ENCODE assay signal across 21 cellular contexts in the genomic region with DNA sequence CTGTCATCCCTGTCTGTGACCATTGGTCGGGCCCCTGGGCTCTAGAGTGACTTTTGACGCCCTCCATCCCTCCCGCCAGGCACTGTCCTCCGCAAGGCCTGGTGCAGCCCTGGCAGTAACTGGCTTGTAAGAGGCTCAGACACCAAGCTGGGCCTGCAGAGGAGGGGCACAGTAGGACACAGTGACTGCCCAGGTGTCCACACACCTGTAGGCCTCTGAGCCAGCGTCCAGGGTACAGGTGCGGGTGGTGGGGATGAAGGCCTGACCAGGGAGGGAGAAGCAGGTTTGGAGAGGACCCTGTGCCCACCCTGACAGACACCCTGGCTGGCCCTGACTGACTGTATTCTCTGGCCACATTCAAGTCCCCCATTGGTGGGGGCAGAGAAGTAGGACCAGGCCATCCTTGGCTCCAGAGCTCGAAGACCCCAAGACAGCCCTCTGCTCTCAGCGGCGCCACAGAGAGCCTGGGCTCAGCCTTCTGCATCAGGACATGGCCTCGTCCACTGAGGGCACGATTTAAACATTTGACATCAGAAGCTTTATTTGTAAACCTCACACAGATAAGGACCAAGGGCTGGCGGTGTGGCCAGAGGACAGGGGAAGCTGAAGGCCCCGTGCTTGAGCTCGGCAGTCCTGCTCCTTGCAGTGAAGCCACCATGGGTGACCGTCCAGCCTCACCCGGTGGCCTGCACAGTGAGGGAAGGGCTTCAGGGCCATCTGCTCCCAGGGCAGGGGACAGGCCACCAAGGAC. TPM values are rescaled to one million over a fixed set of nuclear protein-coding genes. Genes with fewer than 3 reads are reported as not detected.
DNase-seq lines count a peak whose midpoint lies in the region; ATAC-seq, FAIRE-seq and TF ChIP-seq lines count a peak whose summit lies in the region.
"Had no signal": no experiment of that assay in that cellular context is flagged by ENCODE, and none has a peak within 500 bp of the region (broad histone marks: within the 10 kb centered on the region; RNA-seq: fewer than 3 reads in every experiment).

No MANE protein-coding gene starts in this region.

- peaks cover 18 to 45% of the 10 kb centered on the region in 2 experiments for H3K36me3 ChIP-seq in HepG2 (replicated peaks in 1 of 2; ENCODE audit: control insufficient read depth in 1 of 2, insufficient read depth in 2 of 2, low read length in 2 of 2)
- peaks cover 19 to 77% (median 58%) of the 10 kb centered on the region in 4 donors for H3K36me3 ChIP-seq in upper lobe of left lung

- no peaks in the 10 kb centered on the region for H3K79me2 ChIP-seq in HepG2 (ENCODE audit: insufficient read depth, low read length)

- in situ Hi-C loops in HepG2 (cut with HindIII; ENCODE audit: extremely low pct_ligation_motif_present, low pct_unique_long_range_greater_than_20kb): no loop called here

- no peak overlapping the region for H2AFZ ChIP-seq in HepG2 (ENCODE audit: low read length)

- peaks cover 34% of the 10 kb centered on the region for H3K36me3 Mint-ChIP-seq in activated naive CD4-positive, alpha-beta T cell treated with anti-CD3 and anti-CD28 coated beads, Interleukin-2, amount 10 ng/mL, durations not matched to agents 7 days and 5 days
- H3K36me3 Mint-ChIP-seq in activated naive CD4-positive, alpha-beta T cell treated with anti-CD3 and anti-CD28 coated beads, Interleukin-2, amount 50 U/mL, for 72 hours: peaks cover under 1 to 7% of the 10 kb centered on the region in 2 donors
- peaks cover 8% of the 10 kb centered on the region for H3K36me3 Mint-ChIP-seq in chondrocyte (ENCODE audit: low read depth)

- TF ChIP-seq POLR2A in HepG2 (IDR thresholded peaks at IDR 0.05; ENCODE audit: insufficient read depth in 1 of 2, low read depth in 2 of 2, low read length in 2 of 2): no peak
- TF ChIP-seq POLR2A in upper lobe of left lung (IDR thresholded peaks at IDR 0.05): no peak

- POLR2A ChIA-PET in HepG2 (lab: Yijun Ruan, JAX): no interaction called here

- no peak for ATAC-seq in activated naive CD4-positive, alpha-beta T cell treated with anti-CD3 and anti-CD28 coated beads, Interleukin-2, amount 50 U/mL, for 72 hours
- no peak for ATAC-seq in HepG2
- no peak for ATAC-seq in upper lobe of left lung (ENCODE audit: low FRiP score in 2 of 2)
- ATAC-seq in HG03139 (IDR thresholded peaks at IDR 0.05; ENCODE audit: unreplicated experiment): no peak
- ATAC-seq: activated CD8-positive, alpha-beta T cell treated with anti-CD3 and anti-CD28 coated beads, Interleukin-2, amount 10 ng/mL, durations not matched to agents 7 days and 5 days had no signal

- H3K9me3 Mint-ChIP-seq in activated naive CD4-positive, alpha-beta T cell treated with anti-CD3 and anti-CD28 coated beads, Interleukin-2, amount 10 ng/mL, durations not matched to agents 7 days and 5 days: no peaks in the 10 kb centered on the region
- no peaks in the 10 kb centered on the region for H3K9me3 Mint-ChIP-seq in activated naive CD4-positive, alpha-beta T cell treated with anti-CD3 and anti-CD28 coated beads, Interleukin-2, amount 50 U/mL, for 72 hours
- H3K9me3 Mint-ChIP-seq in chondrocyte (ENCODE audit: low read depth): no peaks in the 10 kb centered on the region
- H3K9me3 Mint-ChIP-seq: CD4-positive, CD25-positive, alpha-beta regulatory T cell; IgD-negative memory B cell had no signal

- H3K4me3 Mint-ChIP-seq in activated naive CD4-positive, alpha-beta T cell treated with anti-CD3 and anti-CD28 coated beads, Interleukin-2, amount 10 ng/mL, durations not matched to agents 7 days and 5 days: no peak overlapping the region
- H3K4me3 Mint-ChIP-seq in chondrocyte (ENCODE audit: unreplicated experiment): no peak overlapping the region
- H3K4me3 Mint-ChIP-seq: activated CD8-positive, alpha-beta T cell treated with anti-CD3 and anti-CD28 coated beads, Interleukin-2, amount 10 ng/mL, durations not matched to agents 7 days and 5 days; IgD-negative memory B cell had no signal

- BruUV-seq in HepG2 (replicated peaks; lab: Mats Ljungman, UMichigan): TSS peak; percentile 28

- TF ChIP-seq EP300 in HepG2 (IDR thresholded peaks at IDR 0.05; ENCODE audit: low read depth in 2 of 2, low read length in 2 of 2): no peak
- no peak for TF ChIP-seq EP300 in HepG2 (CRISPR knock-in tag; IDR thresholded peaks at IDR 0.05; ENCODE audit: borderline replicate concordance)
- no peak for TF ChIP-seq EP300 in upper lobe of left lung (IDR thresholded peaks at IDR 0.05)

- no peak for FAIRE-seq in HepG2 (lab: Jason Lieb, UNC)
- no peak for FAIRE-seq in HTR-8/SVneo (lab: Jason Lieb, UNC)
- FAIRE-seq: GM12892 had no signal

- H3K4me1 Mint-ChIP-seq in activated naive CD4-positive, alpha-beta T cell treated with anti-CD3 and anti-CD28 coated beads, Interleukin-2, amount 10 ng/mL, durations not matched to agents 7 days and 5 days: no peaks in the 10 kb centered on the region
- H3K4me1 Mint-ChIP-seq in chondrocyte (ENCODE audit: low read depth): peaks cover 46% of the 10 kb centered on the region
- H3K4me1 Mint-ChIP-seq: IgD-negative memory B cell had no signal

- no peak for DNase-seq in activated naive CD4-positive, alpha-beta T cell treated with anti-CD3 and anti-CD28 coated beads, Interleukin-2, amount 10 ng/mL, durations not matched to agents 7 days and 5 days
- no peak for DNase-seq in activated naive CD4-positive, alpha-beta T cell treated with anti-CD3 and anti-CD28 coated beads, Interleukin-2, amount 50 U/mL, for 72 hours (ENCODE audit: low spot score in 2 of 2)
- no peak for DNase-seq in chondrocyte (ENCODE audit: low spot score)
- no peak for DNase-seq in HepG2 (ENCODE audit: low spot score)
- DNase-seq in upper lobe of left lung: no peak
- DNase-seq in HTR-8/SVneo (ENCODE audit: insufficient read length, low spot score): no peak
- DNase-seq in activated CD4-positive, alpha-beta T cell treated with anti-CD3 and anti-CD28 coated beads for 4 hours: no peak
- DNase-seq: activated CD8-positive, alpha-beta T cell treated with anti-CD3 and anti-CD28 coated beads, Interleukin-2, amount 10 ng/mL, durations not matched to agents 7 days and 5 days; CD4-positive, CD25-positive, alpha-beta regulatory T cell; HCEC 1CT; hypothalamus; NCI-H1105; NCI-H748 treated with DMSO at 0.1 percent for 48 hours; Peyer's patch; stimulated activated CD4-positive, alpha-beta T cell treated with anti-CD3 and anti-CD28 coated beads, Interleukin-15, amount 100 ng/mL, for 24 hours; substantia nigra; WERI-Rb-1 had no signal

- TF ChIP-seq CTCF in chondrocyte (IDR thresholded peaks at IDR 0.05): no peak
- no peak for TF ChIP-seq CTCF in HepG2 (CRISPR knock-in tag; IDR thresholded peaks at IDR 0.05)
- no peak for TF ChIP-seq CTCF in upper lobe of left lung (IDR thresholded peaks at IDR 0.05)

- TF ChIP-seq RAD21 in HepG2 (CRISPR knock-in tag; IDR thresholded peaks at IDR 0.05): no peak

- no peak overlapping the region for H3K4me3 ChIP-seq in HepG2 (replicated peaks in 1 of 3; ENCODE audit: insufficient read depth in 1 of 3, low read depth in 2 of 3, low read length in 3 of 3)
- H3K4me3 ChIP-seq in upper lobe of left lung: no peak overlapping the region
- H3K4me3 ChIP-seq: Peyer's patch, prostate gland had no signal

- H3K9ac ChIP-seq in HepG2 (ENCODE audit: insufficient read depth, low read depth, low read length): no peak overlapping the region

- H3K27me3 ChIP-seq in HepG2 (ENCODE audit: control insufficient read depth in 1 of 2, insufficient read depth in 2 of 2, low read length in 2 of 2) (no peaks in the 10 kb centered on the region), upper lobe of left lung (no peaks in the 10 kb centered on the region)
- H3K27me3 ChIP-seq: Peyer's patch had no signal

- no peaks in the 10 kb centered on the region for H4K20me1 ChIP-seq in HepG2 (ENCODE audit: insufficient read depth, low read length)

- H3K4me1 ChIP-seq in HepG2 (ENCODE audit: insufficient read depth, low read length) (peaks cover 19% of the 10 kb centered on the region), upper lobe of left lung (peaks cover 6 to 9% (median 7%) of the 10 kb centered on the region in 4 donors)
- H3K4me1 ChIP-seq: prostate gland had no signal

- no peak overlapping the region for H3K27ac ChIP-seq in HepG2 (ENCODE audit: extremely low read length, insufficient read depth, low read length)
- peak overlapping the region in 3 of 4 donors; percentile 24 to 62 (median 29) for H3K27ac ChIP-seq in upper lobe of left lung
- H3K27ac ChIP-seq: WERI-Rb-1 had no signal

- CTCF ChIA-PET in activated naive CD4-positive, alpha-beta T cell treated with anti-CD3 and anti-CD28 coated beads, Interleukin-2, amount 10 ng/mL, durations not matched to agents 7 days and 5 days (lab: Charles Lee): interaction anchor here (0.5 kb wide), 1 partner anchor 175 kb away, joined by 3 read pairs; no protein-coding TSS in a partner anchor
- CTCF ChIA-PET in HepG2 (lab: Yijun Ruan, JAX; ENCODE audit: low intra/inter-chr PET ratio, low total read pairs): no interaction called here

- 96% methylated on average over 14 of the region's 16 CpGs for WGBS in HepG2 (ENCODE audit: low lambda C conversion rate)
- 91 to 96% methylated on average over 9 to 16 of the region's 16 CpGs for WGBS in upper lobe of left lung, 2 donors

- H3K9me3 ChIP-seq in HepG2 (ENCODE audit: low read length): no peaks in the 10 kb centered on the region
- H3K9me3 ChIP-seq in upper lobe of left lung: no peaks in the 10 kb centered on the region
- H3K9me3 ChIP-seq: Peyer's patch, prostate gland had no signal

- intact Hi-C loops in HepG2 (cut with micrococcal nuclease; ENCODE audit: unreplicated experiment): no loop called here

- H3K27ac Mint-ChIP-seq in activated naive CD4-positive, alpha-beta T cell treated with anti-CD3 and anti-CD28 coated beads, Interleukin-2, amount 10 ng/mL, durations not matched to agents 7 days and 5 days: peak overlapping the region; percentile 73
- peak overlapping the region in 1 of 2 donors; percentile 68 for H3K27ac Mint-ChIP-seq in activated naive CD4-positive, alpha-beta T cell treated with anti-CD3 and anti-CD28 coated beads, Interleukin-2, amount 50 U/mL, for 72 hours
- H3K27ac Mint-ChIP-seq in chondrocyte (ENCODE audit: unreplicated experiment): peak overlapping the region; percentile 98
- H3K27ac Mint-ChIP-seq: activated CD8-positive, alpha-beta T cell treated with anti-CD3 and anti-CD28 coated beads, Interleukin-2, amount 10 ng/mL, durations not matched to agents 7 days and 5 days had no signal

- H3K27me3 Mint-ChIP-seq in activated naive CD4-positive, alpha-beta T cell treated with anti-CD3 and anti-CD28 coated beads, Interleukin-2, amount 10 ng/mL, durations not matched to agents 7 days and 5 days: no peaks in the 10 kb centered on the region
- no peaks in the 10 kb centered on the region for H3K27me3 Mint-ChIP-seq in chondrocyte (ENCODE audit: low read depth)
- H3K27me3 Mint-ChIP-seq: CD4-positive, CD25-positive, alpha-beta regulatory T cell; IgD-negative memory B cell had no signal

- H3K4me2 ChIP-seq in HepG2 (ENCODE audit: low read depth, low read length): no peak overlapping the region

RNA-seq across cellular contexts. Expression of a gene that starts 31.4 kb away (rescaled TPM):
- 10 to 100 TPM; 33.9 to 50.5 TPM for total RNA-seq in activated naive CD4-positive, alpha-beta T cell treated with anti-CD3 and anti-CD28 coated beads, Interleukin-2, amount 50 U/mL, for 72 hours
- 36.0 to 46.6 TPM (median 36.8 TPM) in 3 replicates for total RNA-seq in chondrocyte
- total RNA-seq in HepG2 (2016; rRNA removed; fragmentation: Illumina TruSeq; extraction: Trizol): 31.6 and 31.9 TPM in 2 replicates
- 9.2 and 10.5 TPM in 2 replicates for total RNA-seq in HepG2 (2016; cell fraction: cytosol; rRNA removed; fragmentation: Illumina TruSeq; extraction: Trizol; ENCODE audit: low read depth)
- 23.6 and 33.0 TPM in 2 replicates for total RNA-seq in HepG2 (2016; cell fraction: insoluble cytoplasmic fraction; rRNA removed; fragmentation: Illumina TruSeq; extraction: Trizol)
- 9.1 and 9.4 TPM in 2 replicates for total RNA-seq in HepG2 (2016; cell fraction: membrane; rRNA removed; fragmentation: Illumina TruSeq; extraction: Trizol)
- total RNA-seq in HepG2 (2016; cell fraction: nucleus; rRNA removed; fragmentation: Illumina TruSeq; extraction: Trizol): 42.7 and 45.7 TPM in 2 replicates
- polyA plus RNA-seq in HepG2 (2011; rRNA removed): 56.1 and 59.4 TPM in 2 replicates
- 22.8 and 28.5 TPM in 2 replicates for polyA plus RNA-seq in HepG2 (2011; cell fraction: cytosol; rRNA removed)
- 197 and 240 TPM in 2 replicates for polyA plus RNA-seq in HepG2 (2011; cell fraction: nucleus; rRNA removed)
- polyA plus RNA-seq in HepG2 (2012): 26.0 and 29.4 TPM in 2 replicates
- polyA plus RNA-seq in HepG2 (2016; cell fraction: cytosol; fragmentation: Illumina TruSeq; extraction: Trizol; ENCODE audit: low read depth): 2.5 and 3.3 TPM in 2 replicates
- 30.7 and 39.2 TPM in 2 replicates for polyA plus RNA-seq in HepG2 (2016; cell fraction: insoluble cytoplasmic fraction; fragmentation: Illumina TruSeq; extraction: Trizol; ENCODE audit: low read depth)
- 6.2 and 7.6 TPM in 2 replicates for polyA plus RNA-seq in HepG2 (2016; cell fraction: membrane; fragmentation: Illumina TruSeq; extraction: Trizol; ENCODE audit: low read depth)
- polyA plus RNA-seq in HepG2 (2016; cell fraction: nucleus; fragmentation: Illumina TruSeq; extraction: Trizol; ENCODE audit: insufficient read depth, low read depth): 66.3 and 80.1 TPM in 2 replicates
- 22.5 and 39.0 TPM in 2 replicates for polyA minus RNA-seq in HepG2 (2011; rRNA and poly(A)+ RNA removed; ENCODE audit: low replicate concordance)
- 15.4 and 16.6 TPM in 2 replicates for polyA minus RNA-seq in HepG2 (2011; cell fraction: cytosol; rRNA and poly(A)+ RNA removed)
- 108 and 114 TPM in 2 replicates for polyA minus RNA-seq in HepG2 (2011; cell fraction: nucleus; rRNA and poly(A)+ RNA removed)
- 100 to 1,000 TPM in 1 of 6 donors, 10 to 100 TPM in 5; 40.4 to 107 (median 48.4) TPM for total RNA-seq in upper lobe of left lung

RNA-seq across cellular contexts. Expression of a gene that starts 38.4 kb away (rescaled TPM):
- total RNA-seq in activated naive CD4-positive, alpha-beta T cell treated with anti-CD3 and anti-CD28 coated beads, Interleukin-2, amount 50 U/mL, for 72 hours: 1 to 10 TPM; 2.4 to 4.9 TPM
- total RNA-seq in chondrocyte (2.6 to 6.0 TPM (median 5.4 TPM) in 3 replicates), HepG2 (2016; rRNA removed; fragmentation: Illumina TruSeq; extraction: Trizol) (0.21 and 0.33 TPM in 2 replicates), upper lobe of left lung (10 to 100 TPM in 1 of 6 donors, 1 to 10 TPM in 5; 4.4 to 11.6 (median 7.4) TPM)
- total RNA-seq in HepG2 (2016; cell fraction: cytosol; rRNA removed; fragmentation: Illumina TruSeq; extraction: Trizol; ENCODE audit: low read depth): 0.97 and 1.2 TPM in 2 replicates
- 0.16 and 0.22 TPM in 2 replicates for total RNA-seq in HepG2 (2016; cell fraction: insoluble cytoplasmic fraction; rRNA removed; fragmentation: Illumina TruSeq; extraction: Trizol)
- total RNA-seq in HepG2 (2016; cell fraction: membrane; rRNA removed; fragmentation: Illumina TruSeq; extraction: Trizol): 0.77 and 1.3 TPM in 2 replicates
- 0.12 and 0.13 TPM in 2 replicates for total RNA-seq in HepG2 (2016; cell fraction: nucleus; rRNA removed; fragmentation: Illumina TruSeq; extraction: Trizol)
- polyA plus RNA-seq in HepG2 (2011; rRNA removed): 1.9 and 2.5 TPM in 2 replicates
- polyA plus RNA-seq in HepG2 (2011; cell fraction: cytosol; rRNA removed): 0.96 and 1.0 TPM in 2 replicates
- 1.5 and 1.6 TPM in 2 replicates for polyA plus RNA-seq in HepG2 (2011; cell fraction: nucleus; rRNA removed)
- polyA plus RNA-seq in HepG2 (2012): 0.58 and 1.1 TPM in 2 replicates
- 0.79 and 1.7 TPM in 2 replicates for polyA plus RNA-seq in HepG2 (2016; cell fraction: cytosol; fragmentation: Illumina TruSeq; extraction: Trizol; ENCODE audit: low read depth)
- 0.34 and 0.50 TPM in 2 replicates for polyA plus RNA-seq in HepG2 (2016; cell fraction: insoluble cytoplasmic fraction; fragmentation: Illumina TruSeq; extraction: Trizol; ENCODE audit: low read depth)
- polyA plus RNA-seq in HepG2 (2016; cell fraction: membrane; fragmentation: Illumina TruSeq; extraction: Trizol; ENCODE audit: low read depth): 1.0 and 1.3 TPM in 2 replicates
- 0.42 and 0.67 TPM in 2 replicates for polyA plus RNA-seq in HepG2 (2016; cell fraction: nucleus; fragmentation: Illumina TruSeq; extraction: Trizol; ENCODE audit: insufficient read depth, low read depth)
- 0.72 and 0.86 TPM in 2 replicates for polyA minus RNA-seq in HepG2 (2011; rRNA and poly(A)+ RNA removed; ENCODE audit: low replicate concordance)
- 0.69 and 0.70 TPM in 2 replicates for polyA minus RNA-seq in HepG2 (2011; cell fraction: cytosol; rRNA and poly(A)+ RNA removed)
- 0.77 and 1.6 TPM in 2 replicates for polyA minus RNA-seq in HepG2 (2011; cell fraction: nucleus; rRNA and poly(A)+ RNA removed)

RNA-seq across cellular contexts. Expression of a gene that starts 55.1 kb away (rescaled TPM):
- total RNA-seq in activated naive CD4-positive, alpha-beta T cell treated with anti-CD3 and anti-CD28 coated beads, Interleukin-2, amount 50 U/mL, for 72 hours: 10 to 100 TPM; 25.3 to 27.8 TPM
- total RNA-seq in chondrocyte (21.2 to 28.4 TPM (median 26.0 TPM) in 3 replicates), HepG2 (2016; rRNA removed; fragmentation: Illumina TruSeq; extraction: Trizol) (39.7 and 57.4 TPM in 2 replicates), upper lobe of left lung (10 to 100 TPM in 5 of 6 donors, 1 to 10 TPM in 1; 3.1 to 73.1 (median 38.9) TPM)
- total RNA-seq in HepG2 (2016; cell fraction: cytosol; rRNA removed; fragmentation: Illumina TruSeq; extraction: Trizol; ENCODE audit: low read depth): 33.2 and 40.3 TPM in 2 replicates
- 40.0 and 62.7 TPM in 2 replicates for total RNA-seq in HepG2 (2016; cell fraction: insoluble cytoplasmic fraction; rRNA removed; fragmentation: Illumina TruSeq; extraction: Trizol)
- total RNA-seq in HepG2 (2016; cell fraction: membrane; rRNA removed; fragmentation: Illumina TruSeq; extraction: Trizol): 45.7 and 54.6 TPM in 2 replicates
- total RNA-seq in HepG2 (2016; cell fraction: nucleus; rRNA removed; fragmentation: Illumina TruSeq; extraction: Trizol): 34.2 and 40.4 TPM in 2 replicates
- polyA plus RNA-seq in HepG2 (2011; rRNA removed): 16.6 and 18.0 TPM in 2 replicates
- polyA plus RNA-seq in HepG2 (2011; cell fraction: cytosol; rRNA removed): 15.2 and 26.9 TPM in 2 replicates
- polyA plus RNA-seq in HepG2 (2011; cell fraction: nucleus; rRNA removed): 10.9 and 11.0 TPM in 2 replicates
- polyA plus RNA-seq in HepG2 (2012): 13.3 and 21.0 TPM in 2 replicates
- polyA plus RNA-seq in HepG2 (2016; cell fraction: cytosol; fragmentation: Illumina TruSeq; extraction: Trizol; ENCODE audit: low read depth): 42.3 and 50.0 TPM in 2 replicates
- 46.2 TPM in 2 replicates for polyA plus RNA-seq in HepG2 (2016; cell fraction: insoluble cytoplasmic fraction; fragmentation: Illumina TruSeq; extraction: Trizol; ENCODE audit: low read depth)
- 43.9 and 48.5 TPM in 2 replicates for polyA plus RNA-seq in HepG2 (2016; cell fraction: membrane; fragmentation: Illumina TruSeq; extraction: Trizol; ENCODE audit: low read depth)
- 73.9 and 89.3 TPM in 2 replicates for polyA plus RNA-seq in HepG2 (2016; cell fraction: nucleus; fragmentation: Illumina TruSeq; extraction: Trizol; ENCODE audit: insufficient read depth, low read depth)
- 24.5 and 32.2 TPM in 2 replicates for polyA minus RNA-seq in HepG2 (2011; rRNA and poly(A)+ RNA removed; ENCODE audit: low replicate concordance)
- polyA minus RNA-seq in HepG2 (2011; cell fraction: cytosol; rRNA and poly(A)+ RNA removed): 8.3 and 14.1 TPM in 2 replicates
- polyA minus RNA-seq in HepG2 (2011; cell fraction: nucleus; rRNA and poly(A)+ RNA removed): 2.6 and 5.5 TPM in 2 replicates
